28 cellular contexts compared by ENCODE assay signal in genomic region chr9:123629531-123629930, GRCh38.
"Had no signal": no experiment of that assay in that cellular context is flagged by ENCODE, and none has a peak within 500 bp of the region (broad histone marks: within the 10 kb centered on the region; RNA-seq: fewer than 3 reads in every experiment).

No MANE protein-coding gene starts in this region.

- H3K4me3 Mint-ChIP-seq: mesothelial cell of epicardium; naive B cell; natural killer cell treated with Interleukin-12 subunit alpha and Interleukin-12 subunit beta and Interleukin-15 and Interleukin-18, amount 100 ng/mL, for 72 hours; neural crest cell; stimulated activated effector memory CD8-positive, alpha-beta T cell treated with anti-CD3 and anti-CD28 coated beads, Interleukin-12 subunit alpha, Interleukin-12 subunit beta, amount 100 ng/mL, for 72 hours had no signal

- H3K27ac Mint-ChIP-seq: mesothelial cell of epicardium; natural killer cell treated with Interleukin-12 subunit alpha and Interleukin-12 subunit beta and Interleukin-15 and Interleukin-18, amount 100 ng/mL, for 72 hours; stimulated activated effector memory CD8-positive, alpha-beta T cell treated with anti-CD3 and anti-CD28 coated beads, Interleukin-12 subunit alpha, Interleukin-12 subunit beta, amount 100 ng/mL, for 72 hours had no signal

- H3K9ac ChIP-seq: parathyroid adenoma had no signal

- H3K9me3 Mint-ChIP-seq: mesothelial cell of epicardium; natural killer cell treated with Interleukin-12 subunit alpha and Interleukin-12 subunit beta and Interleukin-15 and Interleukin-18, amount 100 ng/mL, for 72 hours; neural crest cell; stimulated activated effector memory CD8-positive, alpha-beta T cell treated with anti-CD3 and anti-CD28 coated beads, Interleukin-12 subunit alpha, Interleukin-12 subunit beta, amount 100 ng/mL, for 72 hours had no signal

- H3K27me3 ChIP-seq: foreskin keratinocyte, gastroesophageal sphincter, heart left ventricle, hepatocyte, right atrium auricular region, stomach, tibial artery, upper lobe of left lung, uterus had no signal

- H3K27ac ChIP-seq: foreskin keratinocyte, gastroesophageal sphincter, heart left ventricle, hepatocyte, parathyroid adenoma, prostate gland, right atrium auricular region, stomach, tibial artery, upper lobe of left lung, uterus had no signal

- H3K9me3 ChIP-seq: gastroesophageal sphincter, heart left ventricle, mucosa of descending colon, prostate gland, right atrium auricular region, stomach, tibial artery, upper lobe of left lung, uterus had no signal

- H3K79me2 ChIP-seq: parathyroid adenoma had no signal

- H2AFZ ChIP-seq: hepatocyte, parathyroid adenoma had no signal

- H3K4me1 ChIP-seq: foreskin keratinocyte, heart left ventricle, parathyroid adenoma, prostate gland, right atrium auricular region, upper lobe of left lung, uterus had no signal

- ATAC-seq: foreskin keratinocyte; gastroesophageal sphincter; heart left ventricle; left ventricle myocardium superior; mucosa of descending colon; natural killer cell treated with Interleukin-12 subunit alpha and Interleukin-12 subunit beta and Interleukin-15 and Interleukin-18, amount 100 ng/mL, for 72 hours; sciatic nerve; stimulated activated effector memory CD8-positive, alpha-beta T cell treated with anti-CD3 and anti-CD28 coated beads, Interleukin-12 subunit alpha, Interleukin-12 subunit beta, amount 100 ng/mL, for 72 hours had no signal

- H3K4me1 Mint-ChIP-seq: neural crest cell; stimulated activated effector memory CD8-positive, alpha-beta T cell treated with anti-CD3 and anti-CD28 coated beads, Interleukin-12 subunit alpha, Interleukin-12 subunit beta, amount 100 ng/mL, for 72 hours had no signal

- H3K4me3 ChIP-seq: gastroesophageal sphincter, heart left ventricle, hepatocyte, lung, mucosa of descending colon, prostate gland, right atrium auricular region, stomach, tibial artery, upper lobe of left lung, uterus had no signal

- H3K27me3 Mint-ChIP-seq: naive B cell had no signal

- H3K4me2 ChIP-seq: hepatocyte had no signal

- H3K36me3 ChIP-seq: prostate gland, right atrium auricular region, uterus had no signal

- DNase-seq: cerebellar nuclear complex; cortex of kidney; effector CD4-positive, alpha-beta T cell; foreskin keratinocyte; heart left ventricle; left ventricle myocardium superior; mesenchymal stem cell; mucosa of descending colon; naive B cell; stimulated activated CD4-positive, alpha-beta T cell treated with anti-CD3 and anti-CD28 coated beads, Interleukin-2, amount 100 ng/mL, for 24 hours; stimulated activated CD4-positive, alpha-beta T cell treated with anti-CD3 and anti-CD28 coated beads, Interleukin-4, amount 100 ng/mL, for 24 hours; stimulated activated naive CD4-positive, alpha-beta T cell treated with Interleukin-2 at 50 U/mL for 16 hours; stomach; tibial artery; uterus had no signal

- FAIRE-seq: islet of Langerhans had no signal
